In genomic region chr4:14177987-14178386, GRCh38 we compare ENCODE assay signal across 1 cellular context.
TF ChIP-seq lines count a peak whose summit lies in the region.

No MANE protein-coding gene starts in this region.

TF ChIP-seq in HepG2, 621 proteins besides CTCF, POLR2A, EP300 and RAD21 (continued from another document):
- TF ChIP-seq ZNF318 (CRISPR knock-in tag; IDR thresholded peaks at IDR 0.05): no peak
- no peak for TF ChIP-seq KLF11 (CRISPR knock-in tag; IDR thresholded peaks at IDR 0.05)
- TF ChIP-seq RFX1 (IDR thresholded peaks at IDR 0.05): no peak
- no peak for TF ChIP-seq MAFK (conservative IDR thresholded peaks at IDR 0.05 in 1 of 2, IDR thresholded peaks at IDR 0.05 in 1 of 2; ENCODE audit: low read length in 2 of 2)
- no peak for TF ChIP-seq ZBTB38 (CRISPR knock-in tag; IDR thresholded peaks at IDR 0.05)
- no peak for TF ChIP-seq ZNF160 (CRISPR knock-in tag; IDR thresholded peaks at IDR 0.05)
